ENCODE assay signal across 8 cellular contexts in the genomic region with DNA sequence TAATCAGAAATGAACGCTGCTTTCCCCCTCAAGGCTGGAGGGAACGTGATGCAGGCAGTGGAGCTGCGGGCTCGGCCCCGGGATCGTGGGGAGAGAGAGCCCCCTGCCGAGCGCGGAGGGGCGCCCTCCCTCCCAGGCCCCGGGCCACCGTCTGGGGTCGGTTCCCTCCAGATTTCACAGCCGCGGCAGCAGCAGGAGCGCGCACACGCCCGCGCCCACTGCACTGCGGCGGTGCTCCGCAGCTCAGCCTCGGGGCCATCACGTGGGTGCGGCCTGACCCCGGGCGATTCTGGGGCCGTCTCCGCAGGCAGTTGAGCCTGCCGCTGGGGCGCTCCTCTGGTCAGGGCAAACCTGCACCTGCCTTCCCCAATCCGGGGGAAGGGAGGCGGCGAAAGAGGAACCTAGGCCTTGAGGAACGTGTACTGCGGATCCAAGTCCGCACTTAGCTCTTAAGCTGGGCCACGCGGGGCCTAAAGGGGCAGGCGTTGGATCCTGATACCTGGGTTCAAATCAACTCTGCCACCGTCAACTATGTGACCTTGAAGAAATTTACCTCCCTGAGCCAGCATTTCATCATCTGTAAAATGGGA. TPM values are rescaled to one million over a fixed set of nuclear protein-coding genes. Genes with fewer than 3 reads are reported as not detected.
DNase-seq lines count a peak whose midpoint lies in the region; ATAC-seq and TF ChIP-seq lines count a peak whose summit lies in the region.

No MANE protein-coding gene starts in this region.

- TF ChIP-seq CTCF in CD14-positive monocyte (IDR thresholded peaks at IDR 0.05) (no peak), neutrophil (IDR thresholded peaks at IDR 0.05) (peak; percentile 20)

- ATAC-seq in GM19324 (IDR thresholded peaks at IDR 0.05; ENCODE audit: low FRiP score, unreplicated experiment) = peak; percentile 71
- ATAC-seq in activated T-cell treated with anti-CD3 and anti-CD28 coated beads, Interleukin-2, amount 50 U/mL, for 72 hours (replicated peaks in 1 of 2) = peak; percentile 74 to 87
- ATAC-seq in Right ventricle myocardium inferior = peak; percentile 57
- ATAC-seq in GM21717 (IDR thresholded peaks at IDR 0.05; ENCODE audit: unreplicated experiment) = no peak

- H3K9me3 ChIP-seq in HUES48 (ENCODE audit: control insufficient read depth, insufficient read depth, low read length) (no peaks in the 10 kb centered on the region), neutrophil (no peaks in the 10 kb centered on the region)

- peaks cover 15 to 29% (median 19%) of the 10 kb centered on the region in 3 donors for H3K27me3 Mint-ChIP-seq in CD14-positive monocyte (ENCODE audit: low read depth in 3 of 3)
- peaks cover 30% of the 10 kb centered on the region for H3K27me3 Mint-ChIP-seq in activated T-cell treated with anti-CD3 and anti-CD28 coated beads, Interleukin-2, amount 50 U/mL, for 72 hours (ENCODE audit: low read depth)

- H3K36me3 ChIP-seq in HUES48 (ENCODE audit: control insufficient read depth, insufficient read depth, low read length) (no peaks in the 10 kb centered on the region), neutrophil (no peaks in the 10 kb centered on the region)

- peaks cover 23% of the 10 kb centered on the region for H3K4me1 Mint-ChIP-seq in CD14-positive monocyte
- H3K4me1 Mint-ChIP-seq in activated T-cell treated with anti-CD3 and anti-CD28 coated beads, Interleukin-2, amount 50 U/mL, for 72 hours (ENCODE audit: low read depth) = peaks cover 11% of the 10 kb centered on the region

- peak overlapping the region in 1 of 7 donors; percentile 18 for H3K27ac Mint-ChIP-seq in CD14-positive monocyte
- H3K27ac Mint-ChIP-seq in activated T-cell treated with anti-CD3 and anti-CD28 coated beads, Interleukin-2, amount 50 U/mL, for 72 hours = no peak overlapping the region

- peaks cover 3% of the 10 kb centered on the region in 2 donors for H3K36me3 Mint-ChIP-seq in CD14-positive monocyte
- H3K36me3 Mint-ChIP-seq in activated T-cell treated with anti-CD3 and anti-CD28 coated beads, Interleukin-2, amount 50 U/mL, for 72 hours (ENCODE audit: insufficient read depth in 2 of 2) = no peaks in the 10 kb centered on the region

- H3K4me3 ChIP-seq in HUES48 (ENCODE audit: low read depth, low read length) = peak overlapping the region; percentile 59
- H3K4me3 ChIP-seq in neutrophil (ENCODE audit: low read depth in 1 of 2, low read length in 1 of 2) = peak overlapping the region; percentile 48 to 59

- intact Hi-C loops in CD14-positive monocyte (cut with micrococcal nuclease) (no loop called here), Right ventricle myocardium inferior (cut with DNase I) (no loop called here)

- DNase-seq in CD14-positive monocyte (ENCODE audit: low spot score) (peak; percentile 74), Right ventricle myocardium inferior (ENCODE audit: missing footprints) (peak; percentile 85), NCI-H1048 (lab: John Stamatoyannopoulos, UW) (no peak)
- peak; percentile 32 to 39 for DNase-seq in activated T-cell treated with anti-CD3 and anti-CD28 coated beads, Interleukin-2, amount 50 U/mL, for 72 hours

- peaks cover 16% of the 10 kb centered on the region for H3K4me1 ChIP-seq in HUES48 (ENCODE audit: control insufficient read depth, insufficient read depth, low read length)
- H3K4me1 ChIP-seq in neutrophil (ENCODE audit: control insufficient read depth in 1 of 2, insufficient read depth in 1 of 2, low read depth in 1 of 2, low read length in 1 of 2) = peaks cover 11 to 15% of the 10 kb centered on the region in 2 experiments

- 0 out of 2 replicates have a peak overlapping the region, but pooled peaks have one; percentile 8 for H3K9ac ChIP-seq in HUES48 (ENCODE audit: low read depth, low read length)

- H3K27me3 ChIP-seq in HUES48 (ENCODE audit: control insufficient read depth, insufficient read depth, low read length) = peaks cover 23% of the 10 kb centered on the region
- peaks cover 51% of the 10 kb centered on the region for H3K27me3 ChIP-seq in neutrophil

- H3K9me3 Mint-ChIP-seq in CD14-positive monocyte = peaks cover 0 to 3% (median 0%) of the 10 kb centered on the region in 7 donors
- no peaks in the 10 kb centered on the region for H3K9me3 Mint-ChIP-seq in activated T-cell treated with anti-CD3 and anti-CD28 coated beads, Interleukin-2, amount 50 U/mL, for 72 hours

- H3K4me3 Mint-ChIP-seq in CD14-positive monocyte = peak overlapping the region; percentile 63 to 83
- H3K4me3 Mint-ChIP-seq in activated T-cell treated with anti-CD3 and anti-CD28 coated beads, Interleukin-2, amount 50 U/mL, for 72 hours = peak overlapping the region; percentile 41 to 58

- H3K27ac ChIP-seq in HUES48 (ENCODE audit: low read depth, low read length) = no peak overlapping the region
- peak overlapping the region; percentile 36 for H3K27ac ChIP-seq in neutrophil

RNA-seq across cellular contexts. Expression of gene DELE1, which starts 9.4 kb away (rescaled TPM):
- polyA plus RNA-seq in CD14-positive monocyte = 10 to 100 TPM; 47.3 to 49.6 TPM
- 10 to 100 TPM; 48.6 to 52.2 TPM for total RNA-seq in activated T-cell treated with anti-CD3 and anti-CD28 coated beads, Interleukin-2, amount 50 U/mL, for 72 hours
- 94.4 TPM for total RNA-seq in Right ventricle myocardium inferior

RNA-seq across cellular contexts. Expression of gene PCDH1, which starts 36.0 kb away (rescaled TPM):
- polyA plus RNA-seq in CD14-positive monocyte = not detected
- under 1 TPM in 1 of 2 donors, not detected in 1; 0.25 TPM for total RNA-seq in activated T-cell treated with anti-CD3 and anti-CD28 coated beads, Interleukin-2, amount 50 U/mL, for 72 hours
- 21.0 TPM for total RNA-seq in Right ventricle myocardium inferior

RNA-seq across cellular contexts. Expression of gene PCDH12, which starts 43.8 kb away (rescaled TPM):
- polyA plus RNA-seq in CD14-positive monocyte = 1 to 10 TPM in 1 of 2 donors, under 1 TPM in 1; 0.90 to 1.2 TPM
- under 1 TPM; 0.31 to 0.58 TPM for total RNA-seq in activated T-cell treated with anti-CD3 and anti-CD28 coated beads, Interleukin-2, amount 50 U/mL, for 72 hours
- 10.4 TPM for total RNA-seq in Right ventricle myocardium inferior

RNA-seq across cellular contexts. Expression of gene RNF14, which starts 54.7 kb away (rescaled TPM):
- 10 to 100 TPM; 31.2 to 52.8 TPM for polyA plus RNA-seq in CD14-positive monocyte
- total RNA-seq in activated T-cell treated with anti-CD3 and anti-CD28 coated beads, Interleukin-2, amount 50 U/mL, for 72 hours = 10 to 100 TPM; 38.6 to 40.4 TPM
- 98.0 TPM for total RNA-seq in Right ventricle myocardium inferior

Comparison
In these comparisons a context has a peak if more than half of its experiments do, and no peak if none do; other contexts are left out.
1. RNA of gene PCDH1, which starts 36.0 kb away (total RNA-seq): 21.0 TPM in Right ventricle myocardium inferior (single experiment); 0.25 TPM in activated T-cell treated with anti-CD3 and anti-CD28 coated beads, Interleukin-2, amount 50 U/mL, for 72 hours; every median in the first group is over 10 times any median in the second.